8 cellular contexts compared by ENCODE assay signal in the genomic region with DNA sequence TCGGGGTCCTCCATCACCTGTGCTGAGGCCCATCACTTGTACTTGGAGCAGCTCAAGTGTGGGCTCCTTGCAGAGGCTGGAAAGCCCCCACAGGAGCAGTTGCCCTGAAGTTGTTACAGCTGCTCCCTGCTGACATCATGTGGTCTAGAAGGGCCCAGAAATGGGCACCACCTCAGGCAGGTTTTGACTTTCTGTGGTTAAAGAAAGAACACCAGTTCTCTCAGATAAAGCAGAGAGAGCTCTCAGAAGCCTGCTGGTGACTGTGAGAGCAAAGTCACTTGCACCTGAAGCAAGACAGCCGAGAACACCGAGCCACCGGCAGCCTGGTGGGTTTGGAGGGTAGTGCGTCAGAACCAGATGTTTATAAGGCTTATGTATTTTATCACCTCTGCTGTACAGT.
A peak's percentile ranks its signal among the peaks of the same experiment; 100 is the strongest.
DNase-seq lines count a peak whose midpoint lies in the region; ATAC-seq, FAIRE-seq and TF ChIP-seq lines count a peak whose summit lies in the region.

No MANE protein-coding gene starts in this region.

- H3K23ac ChIP-seq in IMR-90 (ENCODE audit: low read depth, low read length): no peak overlapping the region

- H3K27me3 ChIP-seq in AG04450 (ENCODE audit: control insufficient read depth, insufficient read depth, low read length) (no peaks in the 10 kb centered on the region), IMR-90 (ENCODE audit: control insufficient read depth, insufficient read depth, low read length) (no peaks in the 10 kb centered on the region), pancreas (no peaks in the 10 kb centered on the region)

- no peaks in the 10 kb centered on the region; the same call in 1 of the 2 replicates for H3K9me3 ChIP-seq in AG04450 (ENCODE audit: control insufficient read depth, insufficient read depth, low read length)
- H3K9me3 ChIP-seq in IMR-90 (ENCODE audit: control insufficient read depth, insufficient read depth, low read length): no peaks in the 10 kb centered on the region
- H3K9me3 ChIP-seq in pancreas: no peaks in the 10 kb centered on the region

- H2AK9ac ChIP-seq in IMR-90 (replicated peaks; ENCODE audit: low read depth, low read length, poor library complexity): no peak overlapping the region

- no peak for TF ChIP-seq RAD21 in IMR-90 (IDR thresholded peaks at IDR 0.05; ENCODE audit: low read length)

- no peak overlapping the region for H3K4me2 ChIP-seq in IMR-90 (ENCODE audit: low read depth, low read length)

- no peak overlapping the region for H3K27ac Mint-ChIP-seq in osteocyte (ENCODE audit: unreplicated experiment)

- H3K36me3 ChIP-seq in IMR-90 (ENCODE audit: control insufficient read depth, insufficient read depth, low read length) (peaks cover 2% of the 10 kb centered on the region; the same call in 1 of the 2 replicates), pancreas (peaks cover 0 to 8% (median 0%) of the 10 kb centered on the region in 3 donors)

- POLR2A ChIA-PET in AG04450 (lab: Yijun Ruan, JAX) (no interaction called here), IMR-90 (lab: Charles Lee; ENCODE audit: unreplicated experiment) (no interaction called here)

- no peak overlapping the region for H3K4me3 Mint-ChIP-seq in osteocyte (ENCODE audit: unreplicated experiment)

- H4K5ac ChIP-seq in IMR-90 (ENCODE audit: low read depth, low read length): no peak overlapping the region

- no peak overlapping the region for H2BK20ac ChIP-seq in IMR-90 (ENCODE audit: low read depth, low read length)

- in situ Hi-C loops in IMR-90 (cut with MboI; ENCODE audit: low sequenced_read_pairs): loop anchor here (5.0 to 10.0 kb wide), 2 partner anchors 95 to 992 kb away; no protein-coding TSS in a partner anchor

- no TSS peak for BruUV-seq in IMR-90 (replicated peaks; lab: Mats Ljungman, UMichigan)

- no peak overlapping the region for H3K9ac ChIP-seq in IMR-90 (ENCODE audit: low read depth, low read length)

- WGBS in IMR-90 (ENCODE audit: extremely low coverage in 2 of 2, insufficient read length in 1 of 2), 2 experiments: 100% methylated on average over 1 of the region's 5 CpGs; no CpG with 5 or more reads in 1 of the 2 experiments
- WGBS in pancreas, 2 donors: 86 to 88% methylated on average over 5 of the region's 5 CpGs

- no peak overlapping the region for H4K91ac ChIP-seq in IMR-90 (ENCODE audit: insufficient read depth, low read depth, low read length)

- TF ChIP-seq CTCF in AG04450 (IDR thresholded peaks at IDR 0.05; ENCODE audit: low read depth, low read length) (peak; percentile 30), GM20000 (IDR thresholded peaks at IDR 0.05; ENCODE audit: extremely low read depth, missing control alignments) (no peak), IMR-90 (conservative IDR thresholded peaks at IDR 0.05; ENCODE audit: low read depth, low read length) (no peak), osteocyte (IDR thresholded peaks at IDR 0.05) (peak; percentile 9), pancreas (IDR thresholded peaks at IDR 0.05) (no peak)

- no peak overlapping the region for H2BK120ac ChIP-seq in IMR-90 (ENCODE audit: low read depth, low read length)

- H4K20me1 ChIP-seq in IMR-90 (ENCODE audit: insufficient read depth, low read length): no peaks in the 10 kb centered on the region

- FAIRE-seq in pancreas (lab: Jason Lieb, UNC): no peak

- H3K14ac ChIP-seq in IMR-90 (replicated peaks; ENCODE audit: low read depth, low read length): no peak overlapping the region

- H3K27ac ChIP-seq in AG04450 (ENCODE audit: low read depth, low read length) (no peak overlapping the region), IMR-90 (ENCODE audit: insufficient read depth, low read length) (no peak overlapping the region), pancreas (no peak overlapping the region)

- no peak overlapping the region for H3K18ac ChIP-seq in IMR-90 (ENCODE audit: low read depth, low read length)

- H3K4me3 ChIP-seq in AG04450 (ENCODE audit: low read depth, low read length) (no peak overlapping the region), IMR-90 (ENCODE audit: insufficient read depth, low read depth, low read length) (no peak overlapping the region), pancreas (no peak overlapping the region)

- TF ChIP-seq POLR2A in IMR-90 (IDR thresholded peaks at IDR 0.05; ENCODE audit: low read depth, low read length): no peak

- peaks cover 9% of the 10 kb centered on the region for H3K4me1 Mint-ChIP-seq in osteocyte (ENCODE audit: unreplicated experiment)

- peaks cover 15% of the 10 kb centered on the region; the same call in 1 of the 2 replicates for H3K9me1 ChIP-seq in IMR-90 (ENCODE audit: insufficient read depth, low read length)

- peak overlapping the region; percentile 30; the same call in 1 of the 2 replicates for H2AK5ac ChIP-seq in IMR-90 (ENCODE audit: low read depth, low read length)

- H3K4me1 ChIP-seq in IMR-90 (ENCODE audit: control insufficient read depth, insufficient read depth, low read length): peaks cover 17% of the 10 kb centered on the region
- no peaks in the 10 kb centered on the region for H3K4me1 ChIP-seq in pancreas

- no peak overlapping the region for H4K8ac ChIP-seq in IMR-90 (ENCODE audit: low read depth in 2 of 2, low read length in 2 of 2)

- H3K36me3 Mint-ChIP-seq in osteocyte (ENCODE audit: unreplicated experiment): peaks cover 28% of the 10 kb centered on the region

- H2BK15ac ChIP-seq in IMR-90 (ENCODE audit: low read depth, low read length): no peak overlapping the region

- no peak overlapping the region for H2AFZ ChIP-seq in IMR-90 (replicated peaks; ENCODE audit: low read length, poor library complexity)

- no peak for ATAC-seq in IMR-90 (ENCODE audit: low read depth)
- ATAC-seq in pancreas: no peak

- no peak overlapping the region for H3K56ac ChIP-seq in IMR-90 (ENCODE audit: extremely low read depth, insufficient read depth, low read length)

- no peaks in the 10 kb centered on the region for H3K27me3 Mint-ChIP-seq in osteocyte (ENCODE audit: unreplicated experiment)

- intact Hi-C loops in IMR-90 (cut with micrococcal nuclease): loop anchor here (5.0 kb wide), 1 partner anchor 990 kb away; no protein-coding TSS in a partner anchor
- intact Hi-C loops in pancreas (cut with DNase I): loop anchor here in 1 of 3 donors (5.0 kb wide), 2 partner anchors 95 to 990 kb away; no protein-coding TSS in a partner anchor

- H3K9me3 Mint-ChIP-seq in osteocyte (ENCODE audit: unreplicated experiment): no peaks in the 10 kb centered on the region

- H3K4ac ChIP-seq in IMR-90 (ENCODE audit: low read depth, low read length): no peak overlapping the region

- CTCF ChIA-PET in AG04450 (lab: Charles Lee): interaction anchor here (1.0 to 5.6 kb wide), 6 partner anchors 10 to 838 kb away, joined by 3 to 81 read pairs (median 28); no protein-coding TSS in a partner anchor
- CTCF ChIA-PET in IMR-90 (lab: Yijun Ruan, JAX): no interaction called here

- no peaks in the 10 kb centered on the region for H3K79me1 ChIP-seq in IMR-90 (ENCODE audit: low read depth in 1 of 2, low read length in 2 of 2)

- DNase-seq in AG04450 (ENCODE audit: low read depth, low spot score) (no peak), GM20000 (ENCODE audit: low spot score) (peak; percentile 30), IMR-90 (no peak), activated T-cell treated with anti-CD3 and anti-CD28 coated beads for 4 hours (peak; percentile 9), osteocyte (ENCODE audit: extremely low spot score, unreplicated experiment) (no peak), NCI-H69 (lab: John Stamatoyannopoulos, UW) (no peak), NCI-H2196 (lab: John Stamatoyannopoulos, UW; ENCODE audit: unreplicated experiment) (no peak), pancreas (no peak)

- H2BK5ac ChIP-seq in IMR-90 (ENCODE audit: low read depth, low read length, poor library complexity, severe bottlenecking): no peak overlapping the region

- dilution Hi-C loops in IMR-90 (cut with HindIII; ENCODE audit: low sequenced_read_pairs, unreplicated experiment): no loop called here

TF ChIP-seq in IMR-90, 13 proteins besides CTCF, POLR2A, EP300 and RAD21:
- TF ChIP-seq CEBPB (IDR thresholded peaks at IDR 0.05; ENCODE audit: low read depth, low read length) (no peak), MAFK (IDR thresholded peaks at IDR 0.05; ENCODE audit: low read depth, low read length) (no peak), RCOR1 (IDR thresholded peaks at IDR 0.05; ENCODE audit: insufficient replicate concordance, low read length) (no peak), CHD1 (IDR thresholded peaks at IDR 0.05; ENCODE audit: low read depth, low read length) (no peak), MAZ (IDR thresholded peaks at IDR 0.05; ENCODE audit: borderline replicate concordance, low read depth, low read length) (no peak), FOS (IDR thresholded peaks at IDR 0.05; ENCODE audit: low read depth, low read length) (no peak)
- TF ChIP-seq, protein P1, sequence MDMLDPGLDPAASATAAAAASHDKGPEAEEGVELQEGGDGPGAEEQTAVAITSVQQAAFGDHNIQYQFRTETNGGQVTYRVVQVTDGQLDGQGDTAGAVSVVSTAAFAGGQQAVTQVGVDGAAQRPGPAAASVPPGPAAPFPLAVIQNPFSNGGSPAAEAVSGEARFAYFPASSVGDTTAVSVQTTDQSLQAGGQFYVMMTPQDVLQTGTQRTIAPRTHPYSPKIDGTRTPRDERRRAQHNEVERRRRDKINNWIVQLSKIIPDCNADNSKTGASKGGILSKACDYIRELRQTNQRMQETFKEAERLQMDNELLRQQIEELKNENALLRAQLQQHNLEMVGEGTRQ (IDR thresholded peaks at IDR 0.05; ENCODE audit: low read depth, low read length): no peak

Comparison
In these comparisons a context has a peak if more than half of its experiments do, and no peak if none do; other contexts are left out.
1. DNase-seq: peak in GM20000 (single experiment) and activated T-cell treated with anti-CD3 and anti-CD28 coated beads for 4 hours (single experiment); none in AG04450 (single experiment), IMR-90 (single experiment), osteocyte (single experiment), NCI-H69 (single experiment), NCI-H2196 (single experiment) and pancreas (0 of 6).
2. CTCF ChIP-seq: peak in AG04450 (single experiment) and osteocyte (single experiment); none in GM20000 (single experiment), IMR-90 (single experiment) and pancreas (0 of 4).